14 cellular contexts compared by ENCODE assay signal in genomic region chr4:15144967-15145295, GRCh38.
DNase-seq lines count a peak whose midpoint lies in the region; ATAC-seq and TF ChIP-seq lines count a peak whose summit lies in the region.
"Had no signal": no experiment of that assay in that cellular context is flagged by ENCODE, and none has a peak within 500 bp of the region (broad histone marks: within the 10 kb centered on the region; RNA-seq: fewer than 3 reads in every experiment).

No MANE protein-coding gene starts in this region.

- H3K27me3 Mint-ChIP-seq in H9 (ENCODE audit: low read depth) = no peaks in the 10 kb centered on the region; the same call in 1 of the 2 replicates

- H3K79me1 ChIP-seq in H9 (ENCODE audit: insufficient read depth, low read depth, low read length, poor library complexity, severe bottlenecking) = no peaks in the 10 kb centered on the region

- no peak overlapping the region for H4K91ac ChIP-seq in H9 (ENCODE audit: insufficient read length, low read depth, low read length)

- H3K4me2 ChIP-seq in H9 (ENCODE audit: insufficient read depth, insufficient read length, low read length) = no peak overlapping the region

- no peak overlapping the region for H2BK20ac ChIP-seq in H9 (ENCODE audit: low read depth, low read length, poor library complexity, severe bottlenecking)

- H3K27ac ChIP-seq in right lobe of liver = peak overlapping the region; percentile 15 to 77 (median 73)
- no peak overlapping the region for H3K27ac ChIP-seq in gastroesophageal sphincter
- H3K27ac ChIP-seq in H9 (ENCODE audit: insufficient read length, low read depth, low read length) = no peak overlapping the region
- H3K27ac ChIP-seq: 22Rv1, GM23248 had no signal

- H3K27me3 ChIP-seq in right lobe of liver = no peaks in the 10 kb centered on the region
- no peaks in the 10 kb centered on the region for H3K27me3 ChIP-seq in gastroesophageal sphincter
- no peaks in the 10 kb centered on the region for H3K27me3 ChIP-seq in H9 (ENCODE audit: insufficient read depth, low read length)

- H2BK5ac ChIP-seq in H9 (ENCODE audit: insufficient read length, low read length) = no peak overlapping the region

- WGBS in right lobe of liver (ENCODE audit: insufficient coverage, low coverage, low lambda C conversion rate, missing lambda C conversion rate) = 58% methylated on average over 6 of the region's 7 CpGs
- 97 to 98% methylated on average over 5 to 7 of the region's 7 CpGs for WGBS in gastroesophageal sphincter (ENCODE audit: low coverage in 1 of 2), 2 donors
- no CpG with 5 or more reads among the region's 7 CpGs for WGBS in H9 (ENCODE audit: extremely low coverage, insufficient read length, low lambda C conversion rate)

- no peak overlapping the region for H2BK12ac ChIP-seq in H9 (ENCODE audit: insufficient read length, low read depth, low read length)

- H3K4me3 Mint-ChIP-seq in H9 = no peak overlapping the region
- H3K4me3 Mint-ChIP-seq: CD14-positive monocyte; CD8-positive, alpha-beta memory T cell had no signal

- no peaks in the 10 kb centered on the region; a peak in 1 of 7 replicates for H3K36me3 Mint-ChIP-seq in H9 (ENCODE audit: insufficient read depth in 1 of 3, low read depth in 3 of 3)
- H3K36me3 Mint-ChIP-seq: CD14-positive monocyte had no signal

- H3K9me3 Mint-ChIP-seq in H9 = peaks cover 0 to 3% of the 10 kb centered on the region in 2 experiments; a peak in 1 of 5 replicates

- no peak overlapping the region for H3K18ac ChIP-seq in H9 (ENCODE audit: insufficient read length, low read depth, low read length)

- no peak overlapping the region for H3K27ac Mint-ChIP-seq in H9
- H3K27ac Mint-ChIP-seq: CD14-positive monocyte; CD8-positive, alpha-beta memory T cell had no signal

- H3K4me1 ChIP-seq in right lobe of liver (peaks cover 0 to 33% (median 7%) of the 10 kb centered on the region in 4 donors), gastroesophageal sphincter (peaks cover 5 to 20% (median 8%) of the 10 kb centered on the region in 3 donors), H9 (ENCODE audit: insufficient read depth, low read length) (peaks cover 5% of the 10 kb centered on the region; the same call in 1 of the 2 replicates)
- H3K4me1 ChIP-seq: Caco-2 had no signal

- H3K9ac ChIP-seq in H9 (ENCODE audit: extremely low read depth, insufficient read length, low read length) = no peak overlapping the region
- H3K9ac ChIP-seq: GM23248 had no signal

- H3K4ac ChIP-seq in H9 (ENCODE audit: low read depth, low read length) = no peak overlapping the region

- no peak for TF ChIP-seq EP300 in gastroesophageal sphincter (IDR thresholded peaks at IDR 0.05)

- no peaks in the 10 kb centered on the region for H4K20me1 ChIP-seq in H9 (ENCODE audit: control insufficient read depth, insufficient read depth, insufficient read length)

- no peak overlapping the region for H3K14ac ChIP-seq in H9 (ENCODE audit: insufficient read depth, low read length)

- H3K36me3 ChIP-seq in right lobe of liver (no peaks in the 10 kb centered on the region), gastroesophageal sphincter (no peaks in the 10 kb centered on the region)

- no peak overlapping the region for H2AFZ ChIP-seq in H9 (ENCODE audit: low read length)
- H2AFZ ChIP-seq: GM23248 had no signal

- no peak overlapping the region for H3K23ac ChIP-seq in H9 (ENCODE audit: insufficient read length, low read depth, low read length)

- H2BK15ac ChIP-seq in H9 (ENCODE audit: low read depth, low read length) = no peak overlapping the region

- peaks cover 30 to 32% of the 10 kb centered on the region in 2 experiments for H3K4me1 Mint-ChIP-seq in H9
- H3K4me1 Mint-ChIP-seq: CD8-positive, alpha-beta memory T cell had no signal

- no peak overlapping the region for H4K8ac ChIP-seq in H9 (replicated peaks; ENCODE audit: insufficient read length, low read depth, low read length)

- DNase-seq in DMS 273 (lab: John Stamatoyannopoulos, UW; ENCODE audit: unreplicated experiment) (peak; percentile 1), DMS 273 treated with DMSO at 0.1 percent for 48 hours (lab: John Stamatoyannopoulos, UW) (no peak), NCI-H524 treated with DMSO at 0.1 percent for 48 hours (lab: John Stamatoyannopoulos, UW) (peak; percentile 24), cerebellar cortex (ENCODE audit: low spot score) (peak; percentile 64), right lobe of liver (no peak), NCI-H345 (lab: John Stamatoyannopoulos, UW) (no peak), H9 (no peak)
- DNase-seq: Caco-2; CD8-positive, alpha-beta memory T cell; GM23248 had no signal

- ATAC-seq in right lobe of liver = no peak
- no peak for ATAC-seq in gastroesophageal sphincter
- ATAC-seq: GM12878 had no signal

- H3T11ph ChIP-seq in H9 (ENCODE audit: low read length) = no peak overlapping the region

- H3K23me2 ChIP-seq in H9 (ENCODE audit: insufficient read length, low read depth, low read length, poor library complexity, severe bottlenecking) = no peaks in the 10 kb centered on the region

- no peak for TF ChIP-seq CTCF in right lobe of liver (IDR thresholded peaks at IDR 0.05)
- no peak for TF ChIP-seq CTCF in gastroesophageal sphincter (IDR thresholded peaks at IDR 0.05)
- TF ChIP-seq CTCF in H9 (conservative IDR thresholded peaks at IDR 0.05) = no peak

- TF ChIP-seq POLR2A in right lobe of liver (IDR thresholded peaks at IDR 0.05) = no peak
- TF ChIP-seq POLR2A in gastroesophageal sphincter (IDR thresholded peaks at IDR 0.05) = no peak

- no peak overlapping the region for H4K5ac ChIP-seq in H9 (ENCODE audit: insufficient read length, low read depth, low read length)

- H3K56ac ChIP-seq in H9 (ENCODE audit: insufficient read length, low read depth, low read length) = no peak overlapping the region

- H3K79me2 ChIP-seq in H9 (ENCODE audit: insufficient read depth, low read length) = no peaks in the 10 kb centered on the region

- intact Hi-C loops in right lobe of liver (cut with DNase I) = no loop called here

- no peak overlapping the region for H2AK5ac ChIP-seq in H9 (ENCODE audit: insufficient read length, low read length)

- H3K9me3 ChIP-seq in right lobe of liver (no peaks in the 10 kb centered on the region), gastroesophageal sphincter (no peaks in the 10 kb centered on the region), H9 (ENCODE audit: control insufficient read depth, low read depth, low read length) (no peaks in the 10 kb centered on the region)
- H3K9me3 ChIP-seq: Caco-2 had no signal

- H2BK120ac ChIP-seq in H9 (ENCODE audit: low read depth, low read length, poor library complexity, severe bottlenecking) = no peak overlapping the region

- H3K4me3 ChIP-seq in right lobe of liver (no peak overlapping the region), gastroesophageal sphincter (no peak overlapping the region)
- H3K4me3 ChIP-seq: GM12878, GM23248 had no signal

Comparison
In these comparisons a context has a peak if more than half of its experiments do, and no peak if none do; other contexts are left out.
1. DNase-seq: peak in DMS 273 (single experiment), NCI-H524 treated with DMSO at 0.1 percent for 48 hours (single experiment) and cerebellar cortex (single experiment); none in DMS 273 treated with DMSO at 0.1 percent for 48 hours (single experiment), right lobe of liver (0 of 3), NCI-H345 (single experiment) and H9 (single experiment).
2. H3K27ac ChIP-seq: peak in right lobe of liver (3 of 3); none in gastroesophageal sphincter (0 of 4) and H9 (single experiment).